In genomic region chr7:44762300-44762699, GRCh38 we compare ENCODE assay signal across 23 cellular contexts. TPM values are rescaled to one million over a fixed set of nuclear protein-coding genes. Genes with fewer than 3 reads are reported as not detected.
DNase-seq lines count a peak whose midpoint lies in the region; ATAC-seq, FAIRE-seq and TF ChIP-seq lines count a peak whose summit lies in the region.
"Had no signal": no experiment of that assay in that cellular context is flagged by ENCODE, and none has a peak within 500 bp of the region (broad histone marks: within the 10 kb centered on the region; RNA-seq: fewer than 3 reads in every experiment).

No MANE protein-coding gene starts in this region.

- ATAC-seq in K562 (no peak), HG02938 (IDR thresholded peaks at IDR 0.05; ENCODE audit: unreplicated experiment) (no peak), GM21381 (IDR thresholded peaks at IDR 0.05; ENCODE audit: unreplicated experiment) (no peak)
- ATAC-seq: CD8-positive, alpha-beta T cell had no signal

- H2BK12ac ChIP-seq in trophoblast cell (ENCODE audit: low read length): no peak overlapping the region

- no TSS peak for BruUV-seq in K562 (replicated peaks; lab: Mats Ljungman, UMichigan)

- POLR2A ChIA-PET in K562 (lab: Yijun Ruan, JAX): no interaction called here

- TF ChIP-seq CTCF in K562 (IDR thresholded peaks at IDR 0.05 in 2 of 3, conservative IDR thresholded peaks at IDR 0.05 in 1 of 3; ENCODE audit: insufficient read depth in 2 of 3, low read depth in 1 of 3, low read length in 3 of 3) (no peak), D721Med (IDR thresholded peaks at IDR 0.05; ENCODE audit: insufficient read depth, missing control alignments) (no peak)

- TF ChIP-seq POLR2A in K562 (conservative IDR thresholded peaks at IDR 0.05): no peak

- H3K4me1 ChIP-seq in K562 (replicated peaks in 1 of 2; ENCODE audit: control insufficient read depth in 2 of 2, insufficient read depth in 2 of 2, low read length in 2 of 2) (peaks cover 16 to 52% of the 10 kb centered on the region in 2 experiments; a peak in 4 of 5 replicates), trophoblast cell (ENCODE audit: control insufficient read depth in 1 of 2, insufficient read depth in 2 of 2, low read length in 2 of 2) (no peaks in the 10 kb centered on the region)

- no peak overlapping the region for H4K8ac ChIP-seq in trophoblast cell (ENCODE audit: low read depth, low read length)

- H3K27me3 Mint-ChIP-seq in activated CD4-positive, alpha-beta T cell treated with anti-CD3 and anti-CD28 coated beads, Interleukin-2, amount 10 ng/mL, durations not matched to agents 24 days and 14 days: no peaks in the 10 kb centered on the region
- H3K27me3 Mint-ChIP-seq: dendritic cell treated with granulocyte-macrophage colony-stimulating factor and Interleukin-4, amounts not matched to agents 40 ng/mL and 50 ng/mL, for 4 days; IgD-negative memory B cell had no signal

- in situ Hi-C loops in K562 (cut with MboI): no loop called here

- FAIRE-seq in K562 (lab: Jason Lieb, UNC) (no peak), D721Med (lab: Jason Lieb, UNC) (no peak)
- FAIRE-seq: keratinocyte had no signal

- H3K36me3 ChIP-seq in H7 (replicated peaks; ENCODE audit: control insufficient read depth, insufficient read depth, low read length) (peaks cover 52% of the 10 kb centered on the region), K562 (ENCODE audit: control insufficient read depth, insufficient read depth, low read length) (peaks cover 79% of the 10 kb centered on the region; the same call in 2 of the 3 replicates), trophoblast cell (ENCODE audit: control insufficient read depth in 1 of 2, insufficient read depth in 2 of 2, low read length in 2 of 2) (peaks cover 72 to 83% of the 10 kb centered on the region in 2 experiments)

- H3K36me3 Mint-ChIP-seq in activated CD4-positive, alpha-beta T cell treated with anti-CD3 and anti-CD28 coated beads, Interleukin-2, amount 10 ng/mL, durations not matched to agents 24 days and 14 days (ENCODE audit: low read depth): peaks cover 51% of the 10 kb centered on the region

- no peak overlapping the region for H2BK120ac ChIP-seq in trophoblast cell (ENCODE audit: insufficient read depth, low read length, poor library complexity)

- H3K27ac Mint-ChIP-seq in activated CD4-positive, alpha-beta T cell treated with anti-CD3 and anti-CD28 coated beads, Interleukin-2, amount 10 ng/mL, durations not matched to agents 24 days and 14 days: no peak overlapping the region
- H3K27ac Mint-ChIP-seq: CD8-positive, alpha-beta T cell; dendritic cell treated with granulocyte-macrophage colony-stimulating factor and Interleukin-4, amounts not matched to agents 40 ng/mL and 50 ng/mL, for 4 days; IgD-negative memory B cell had no signal

- H3K14ac ChIP-seq in trophoblast cell (ENCODE audit: low read length): no peak overlapping the region

- no peaks in the 10 kb centered on the region for H4K20me1 ChIP-seq in K562 (replicated peaks; ENCODE audit: control insufficient read depth, insufficient read depth, low read length)

- H2BK5ac ChIP-seq in trophoblast cell (ENCODE audit: low read depth, low read length, poor library complexity): no peak overlapping the region

- no peak overlapping the region for H3K18ac ChIP-seq in trophoblast cell (ENCODE audit: low read length)

- TF ChIP-seq RAD21 in K562 (CRISPR knock-in tag; conservative IDR thresholded peaks at IDR 0.05 in 1 of 2, IDR thresholded peaks at IDR 0.05 in 1 of 2): no peak

- no peaks in the 10 kb centered on the region for H3K9me3 Mint-ChIP-seq in activated CD4-positive, alpha-beta T cell treated with anti-CD3 and anti-CD28 coated beads, Interleukin-2, amount 10 ng/mL, durations not matched to agents 24 days and 14 days
- H3K9me3 Mint-ChIP-seq: CD8-positive, alpha-beta T cell; dendritic cell treated with granulocyte-macrophage colony-stimulating factor and Interleukin-4, amounts not matched to agents 40 ng/mL and 50 ng/mL, for 4 days; IgD-negative memory B cell had no signal

- H3K4me3 Mint-ChIP-seq in activated CD4-positive, alpha-beta T cell treated with anti-CD3 and anti-CD28 coated beads, Interleukin-2, amount 10 ng/mL, durations not matched to agents 24 days and 14 days: no peak overlapping the region
- H3K4me3 Mint-ChIP-seq: CD8-positive, alpha-beta T cell; dendritic cell treated with granulocyte-macrophage colony-stimulating factor and Interleukin-4, amounts not matched to agents 40 ng/mL and 50 ng/mL, for 4 days; IgD-negative memory B cell had no signal

- DNase-seq in AG20443 (ENCODE audit: low spot score) (peak; percentile 5), H7 (peak; percentile 39), K562 (ENCODE audit: extremely low read depth in 1 of 4, low spot score in 3 of 4) (no peak), trophoblast cell (peak; percentile 65 to 81), D721Med (ENCODE audit: insufficient read length, low spot score) (no peak)
- DNase-seq in activated CD4-positive, alpha-beta T cell treated with anti-CD3 and anti-CD28 coated beads, Interleukin-2, amount 10 ng/mL, durations not matched to agents 24 days and 14 days: no peak
- DNase-seq: activated CD4-positive, alpha-beta T cell treated with anti-CD3 and anti-CD28 coated beads, Interleukin-2, amount 50 U/mL, for 4 hours; activated gamma-delta T cell treated with Interleukin-2 at 50 U/mL for 16 hours; adrenal gland; CD8-positive, alpha-beta T cell; DMS79 treated with DMSO at 0.1 percent for 48 hours; NCI-H146; WERI-Rb-1 had no signal

- H3K9ac ChIP-seq in K562 (ENCODE audit: insufficient read depth in 1 of 2, low read depth in 2 of 2, low read length in 2 of 2) (peak overlapping the region in 1 of 2 experiments; percentile 85; a peak in 2 of 4 replicates), trophoblast cell (ENCODE audit: low read length) (no peak overlapping the region)

- H3K4me1 Mint-ChIP-seq in activated CD4-positive, alpha-beta T cell treated with anti-CD3 and anti-CD28 coated beads, Interleukin-2, amount 10 ng/mL, durations not matched to agents 24 days and 14 days: no peaks in the 10 kb centered on the region

- peak overlapping the region; percentile 44; the same call in 1 of the 2 replicates for H2AFZ ChIP-seq in K562 (ENCODE audit: low read depth, low read length)
- no peak overlapping the region for H2AFZ ChIP-seq in trophoblast cell (ENCODE audit: insufficient read depth, low read length, poor library complexity)
- H2AFZ ChIP-seq: PC-9 had no signal

- H3K9me1 ChIP-seq in K562 (ENCODE audit: control insufficient read depth, insufficient read depth, low read length): no peaks in the 10 kb centered on the region

- no peak overlapping the region for H3K4me3 ChIP-seq in H7 (ENCODE audit: insufficient read depth, low read depth, low read length)
- H3K4me3 ChIP-seq in K562: no peak overlapping the region
- H3K4me3 ChIP-seq in trophoblast cell (ENCODE audit: low read depth, low read length): no peak overlapping the region
- H3K4me3 ChIP-seq: adrenal gland, gastrocnemius medialis, lung, PC-9, thoracic aorta had no signal

- CTCF ChIA-PET in K562 (lab: Yijun Ruan, JAX; ENCODE audit: low intra/inter-chr PET ratio): no interaction called here

- no peak for TF ChIP-seq EP300 in K562 (IDR thresholded peaks at IDR 0.05; ENCODE audit: low read length)

- H3K4ac ChIP-seq in trophoblast cell (ENCODE audit: low read depth, low read length): no peak overlapping the region

- no peaks in the 10 kb centered on the region for H3K27me3 ChIP-seq in H7 (ENCODE audit: control insufficient read depth, insufficient read depth, low read length)
- no peaks in the 10 kb centered on the region for H3K27me3 ChIP-seq in K562 (ENCODE audit: control insufficient read depth in 2 of 2, insufficient read depth in 2 of 2, low read length in 2 of 2)
- H3K27me3 ChIP-seq in trophoblast cell (ENCODE audit: insufficient read depth, low read length): no peaks in the 10 kb centered on the region
- H3K27me3 ChIP-seq: adrenal gland, gastrocnemius medialis, neutrophil had no signal

- H3K4me2 ChIP-seq in K562 (ENCODE audit: insufficient read depth, low read length) (peak overlapping the region; percentile 60), trophoblast cell (ENCODE audit: low read length) (no peak overlapping the region)
- H3K4me2 ChIP-seq: PC-9 had no signal

- intact Hi-C loops in K562 (cut with micrococcal nuclease): loop anchor here (5.0 kb wide), 2 partner anchors 155 to 175 kb away; partner anchors contain the start of gene OGDH
- intact Hi-C loops in activated CD4-positive, alpha-beta T cell treated with anti-CD3 and anti-CD28 coated beads, Interleukin-2, amount 10 ng/mL, durations not matched to agents 24 days and 14 days (cut with micrococcal nuclease): no loop called here

- no peak overlapping the region for H3K27ac ChIP-seq in K562 (ENCODE audit: extremely low read depth, low read depth, low read length)
- no peak overlapping the region for H3K27ac ChIP-seq in trophoblast cell (ENCODE audit: low read depth, low read length)
- H3K27ac ChIP-seq: adrenal gland, neutrophil, PC-9, thoracic aorta, WERI-Rb-1 had no signal

- no peak overlapping the region for H4K12ac ChIP-seq in trophoblast cell (ENCODE audit: low read depth, low read length)

- H3K79me2 ChIP-seq in K562 (ENCODE audit: control insufficient read depth, insufficient read depth, low read length) (peaks cover 10% of the 10 kb centered on the region; the same call in 2 of the 3 replicates), trophoblast cell (ENCODE audit: control insufficient read depth, insufficient read depth, low read length, poor library complexity) (no peaks in the 10 kb centered on the region)

- H3K79me1 ChIP-seq in trophoblast cell (ENCODE audit: low read length): no peaks in the 10 kb centered on the region

- WGBS in K562 (ENCODE audit: insufficient coverage, low coverage, missing lambda C conversion rate): 47% methylated on average over 7 of the region's 9 CpGs
- no CpG with 5 or more reads among the region's 9 CpGs for WGBS in trophoblast cell (ENCODE audit: extremely low coverage, insufficient coverage, insufficient read length)

- no peak overlapping the region for H4K91ac ChIP-seq in trophoblast cell (ENCODE audit: low read depth, low read length)

- no peak overlapping the region for H2AK5ac ChIP-seq in trophoblast cell (ENCODE audit: low read length)

- H3K23ac ChIP-seq in trophoblast cell (ENCODE audit: low read length): no peak overlapping the region

- H3K9me3 ChIP-seq in K562 (replicated peaks; ENCODE audit: control insufficient read depth, insufficient read depth, low read depth, low read length): no peaks in the 10 kb centered on the region
- peaks cover 6% of the 10 kb centered on the region for H3K9me3 ChIP-seq in trophoblast cell (ENCODE audit: insufficient read depth, low read depth, low read length)
- H3K9me3 ChIP-seq: adrenal gland, gastrocnemius medialis, neutrophil, thoracic aorta had no signal

RNA-seq across cellular contexts. Expression of gene ZMIZ2, which starts 13.7 kb away (rescaled TPM):
- total RNA-seq in H7 (2014; rRNA removed; shearing (Covaris generic)): 16.6 and 17.9 TPM in 2 replicates
- total RNA-seq in K562 (2011; cell fraction: chromatin; rRNA removed; ENCODE audit: low replicate concordance): 88.7 and 221 TPM in 2 replicates
- 115 and 124 TPM in 2 replicates for total RNA-seq in K562 (2011; cell fraction: nucleolus; rRNA removed)
- 100 and 113 TPM in 2 replicates for total RNA-seq in K562 (2011; cell fraction: nucleoplasm; rRNA removed)
- total RNA-seq in K562 (2014; rRNA removed): 4.5 and 8.0 TPM in 2 replicates
- 2.6 and 4.3 TPM in 2 replicates for total RNA-seq in K562 (2014; rRNA removed; fragmentation: Illumina TruSeq; extraction: Trizol)
- total RNA-seq in K562 (2015; rRNA removed; fragmentation: Illumina TruSeq; extraction: Trizol): 4.9 and 5.9 TPM in 2 replicates
- 34.7 and 40.3 TPM in 2 replicates for total RNA-seq in K562 (2021)
- polyA plus RNA-seq in K562 (2011; rRNA removed): 5.2 and 12.7 TPM in 2 replicates
- polyA plus RNA-seq in K562 (2011; cell fraction: cytosol; rRNA removed): 3.5 and 5.4 TPM in 2 replicates
- polyA plus RNA-seq in K562 (2011; cell fraction: nucleus; rRNA removed): 93.5 and 148 TPM in 2 replicates
- 39.3 and 55.6 TPM in 2 replicates for polyA plus RNA-seq in K562 (2012)
- polyA plus RNA-seq in K562 (2014; fragmentation: Illumina TruSeq; extraction: Trizol): 15.5 and 22.3 TPM in 2 replicates
- under 1 TPM; 0.13 to 0.18 TPM for polyA plus RNA-seq in K562 (2014; fragmentation: Nextera tagmentation; extraction: Ambion mirVana)
- polyA plus RNA-seq in K562 (2014; rRNA removed): 19.1 and 20.0 TPM in 2 replicates
- polyA minus RNA-seq in K562 (2011; rRNA and poly(A)+ RNA removed): 7.6 and 8.2 TPM in 2 replicates
- polyA minus RNA-seq in K562 (2011; cell fraction: cytosol; rRNA and poly(A)+ RNA removed): 9.3 and 11.0 TPM in 2 replicates
- polyA minus RNA-seq in K562 (2011; cell fraction: nucleus; rRNA and poly(A)+ RNA removed): 36.5 and 37.0 TPM in 2 replicates
- 27.0 and 27.4 TPM in 2 replicates for polyA plus RNA-seq in trophoblast cell (2013)
- total RNA-seq in activated CD4-positive, alpha-beta T cell treated with anti-CD3 and anti-CD28 coated beads, Interleukin-2, amount 10 ng/mL, durations not matched to agents 24 days and 14 days: 130 and 133 TPM in 2 replicates

RNA-seq across cellular contexts. Expression of gene PPIA, which starts 34.2 kb away (rescaled TPM):
- total RNA-seq in H7 (2014; rRNA removed; shearing (Covaris generic)): 3,731 and 4,122 TPM in 2 replicates
- total RNA-seq in K562 (2011; cell fraction: chromatin; rRNA removed; ENCODE audit: low replicate concordance): 453 and 475 TPM in 2 replicates
- total RNA-seq in K562 (2011; cell fraction: nucleolus; rRNA removed): 439 and 464 TPM in 2 replicates
- 630 and 762 TPM in 2 replicates for total RNA-seq in K562 (2011; cell fraction: nucleoplasm; rRNA removed)
- total RNA-seq in K562 (2014; rRNA removed) (2,805 and 3,364 TPM in 2 replicates), K562 (2014; rRNA removed; fragmentation: Illumina TruSeq; extraction: Trizol) (4,631 and 4,826 TPM in 2 replicates), K562 (2015; rRNA removed; fragmentation: Illumina TruSeq; extraction: Trizol) (3,943 and 3,973 TPM in 2 replicates), K562 (2021) (2,583 and 2,768 TPM in 2 replicates)
- polyA plus RNA-seq in K562 (2011; rRNA removed) (5,196 and 6,697 TPM in 2 replicates), K562 (2014; fragmentation: Illumina TruSeq; extraction: Trizol) (7,504 and 8,032 TPM in 2 replicates), K562 (2014; fragmentation: Nextera tagmentation; extraction: Ambion mirVana) (1,000 to 10,000 TPM; 2,984 to 3,298 TPM), K562 (2014; rRNA removed) (6,267 and 7,127 TPM in 2 replicates)
- polyA plus RNA-seq in K562 (2011; cell fraction: cytosol; rRNA removed): 4,310 and 6,172 TPM in 2 replicates
- polyA plus RNA-seq in K562 (2011; cell fraction: nucleus; rRNA removed): 1,280 and 2,340 TPM in 2 replicates
- 2,534 and 3,220 TPM in 2 replicates for polyA plus RNA-seq in K562 (2012)
- 2,540 and 2,827 TPM in 2 replicates for polyA minus RNA-seq in K562 (2011; rRNA and poly(A)+ RNA removed)
- 724 and 768 TPM in 2 replicates for polyA minus RNA-seq in K562 (2011; cell fraction: cytosol; rRNA and poly(A)+ RNA removed)
- polyA minus RNA-seq in K562 (2011; cell fraction: nucleus; rRNA and poly(A)+ RNA removed): 135 and 291 TPM in 2 replicates
- polyA plus RNA-seq in trophoblast cell (2013): 1,607 and 1,645 TPM in 2 replicates
- total RNA-seq in activated CD4-positive, alpha-beta T cell treated with anti-CD3 and anti-CD28 coated beads, Interleukin-2, amount 10 ng/mL, durations not matched to agents 24 days and 14 days: 2,368 and 2,448 TPM in 2 replicates

Comparison
In these comparisons a context has a peak if more than half of its experiments do, and no peak if none do; other contexts are left out.
1. DNase-seq: peak in AG20443 (single experiment), H7 (single experiment) and trophoblast cell (2 of 2); none in K562 (0 of 4), activated CD4-positive, alpha-beta T cell treated with anti-CD3 and anti-CD28 coated beads, Interleukin-2, amount 10 ng/mL, durations not matched to agents 24 days and 14 days (single experiment) and D721Med (single experiment).